Comparison of ENCODE assay signal across 8 cellular contexts in the genomic region with DNA sequence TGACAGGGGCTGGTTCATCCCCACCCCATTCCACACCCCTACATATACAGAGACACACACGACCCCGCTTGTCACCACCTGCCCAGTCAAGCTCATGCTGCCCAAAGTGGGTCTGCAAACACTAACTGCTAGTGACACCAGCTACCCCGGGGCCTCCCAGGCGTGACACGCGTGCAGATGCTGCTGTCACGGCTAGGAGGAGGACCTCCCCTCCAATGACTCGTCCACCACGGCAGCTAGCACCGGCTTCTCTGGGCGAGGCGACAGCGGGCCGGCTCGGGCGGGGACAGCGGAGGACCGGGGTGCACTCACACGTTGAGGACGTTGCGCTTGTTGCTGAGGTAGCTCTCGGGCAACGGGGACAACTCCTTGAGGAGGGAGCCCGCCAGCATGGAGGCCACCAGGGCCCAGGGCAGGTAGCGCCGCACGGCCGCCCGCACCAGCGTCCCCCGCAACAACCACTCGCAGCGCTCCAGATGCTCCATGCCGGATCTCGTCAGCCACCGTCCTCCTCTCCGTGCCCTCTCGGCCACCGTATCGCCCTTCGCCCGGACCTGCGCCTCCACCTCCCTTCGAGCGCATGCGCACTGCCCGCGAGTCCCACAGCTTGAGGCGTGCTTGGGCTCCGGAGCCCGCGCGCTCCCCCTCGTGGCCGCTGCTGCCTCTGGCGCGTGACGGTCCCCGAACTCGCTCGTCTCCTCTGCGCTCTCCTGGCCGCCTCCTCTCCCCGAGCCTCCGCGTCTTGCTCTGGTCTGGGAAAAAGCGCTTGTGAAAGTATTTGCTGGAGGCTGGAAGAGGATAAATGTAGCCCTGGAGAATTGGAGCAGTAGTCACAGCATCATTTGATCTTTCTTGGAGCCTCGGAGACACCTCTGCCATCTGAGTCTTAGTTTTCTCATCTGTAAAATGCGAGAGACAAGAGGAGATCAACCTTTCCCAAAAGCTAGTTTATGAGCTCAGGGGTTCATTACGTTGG. TPM values are rescaled to one million over a fixed set of nuclear protein-coding genes. Genes with fewer than 3 reads are reported as not detected.
A peak's percentile ranks its signal among the peaks of the same experiment; 100 is the strongest.
DNase-seq lines count a peak whose midpoint lies in the region; ATAC-seq and TF ChIP-seq lines count a peak whose summit lies in the region.

A gene with protein sequence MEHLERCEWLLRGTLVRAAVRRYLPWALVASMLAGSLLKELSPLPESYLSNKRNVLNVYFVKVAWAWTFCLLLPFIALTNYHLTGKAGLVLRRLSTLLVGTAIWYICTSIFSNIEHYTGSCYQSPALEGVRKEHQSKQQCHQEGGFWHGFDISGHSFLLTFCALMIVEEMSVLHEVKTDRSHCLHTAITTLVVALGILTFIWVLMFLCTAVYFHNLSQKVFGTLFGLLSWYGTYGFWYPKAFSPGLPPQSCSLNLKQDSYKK (minus strand): TSS at position 539 of the 976 bp plus-strand sequence. CDS start 54 bp downstream, at position 485.

- H3K36me3 Mint-ChIP-seq in type B pancreatic cell = no peaks in the 10 kb centered on the region

- 2 to 9% (median 2%) methylated on average over 9 to 70 of the region's 70 CpGs for whole genome bisulfite sequencing in adrenal gland, 4 donors
- WGBS in heart right ventricle, 2 donors = 1 to 2% methylated on average over 70 of the region's 70 CpGs

- H3K4me3 ChIP-seq in GM12875 (ENCODE audit: low read depth, low read length) = peak within 1 kb of the TSS; percentile 67
- peak within 1 kb of the TSS; percentile 67 to 95 (median 74) for H3K4me3 ChIP-seq in adrenal gland
- peak within 1 kb of the TSS; percentile 57 to 97 (median 79) for H3K4me3 ChIP-seq in heart right ventricle

- H3K4me1 Mint-ChIP-seq in type B pancreatic cell (ENCODE audit: unreplicated experiment) = peaks cover 9% of the 10 kb centered on the region

- H3K27ac ChIP-seq in adrenal gland (peak within 1 kb of the TSS; percentile 5 to 86 (median 67)), heart right ventricle (peak within 1 kb of the TSS; percentile 79 to 92 (median 86))

- peak within 1 kb of the TSS; percentile 86 for H3K27ac Mint-ChIP-seq in type B pancreatic cell

- ATAC-seq in HG02798 (IDR thresholded peaks at IDR 0.05; ENCODE audit: poor library complexity, unreplicated experiment) = peak; percentile 94
- peak; percentile 88 to 96 (median 92) for ATAC-seq in heart right ventricle

- H3K9me3 Mint-ChIP-seq in type B pancreatic cell = no peaks in the 10 kb centered on the region

- H3K4me1 ChIP-seq in adrenal gland (replicated peaks in 1 of 2) (peaks cover 13 to 17% of the 10 kb centered on the region in 2 donors), heart right ventricle (peaks cover 0 to 44% (median 20%) of the 10 kb centered on the region in 9 donors)

- intact Hi-C loops in adrenal gland (cut with DNase I) = loop anchor here (2.0 to 5.0 kb wide), 3 partner anchors 94 to 199 kb away; no protein-coding TSS in a partner anchor
- intact Hi-C loops in heart right ventricle (cut with DNase I) = loop anchor here (1.0 to 10.0 kb wide), 11 partner anchors 74 to 291 kb away; a partner anchor contains a TSS
- intact Hi-C loops in posterior cingulate gyrus (cut with DNase I) = loop anchor here (1.0 to 2.0 kb wide), 2 partner anchors 96 to 194 kb away; no protein-coding TSS in a partner anchor

- DNase-seq in NCI-H1417 treated with DMSO at 0.1 percent for 48 hours (lab: John Stamatoyannopoulos, UW) = peak; percentile 80
- DNase-seq in SW 1271 (lab: John Stamatoyannopoulos, UW) = peak; percentile 85 to 94
- peak; percentile 98 to 99 (median 99) for DNase-seq in adrenal gland
- peak; percentile 99 for DNase-seq in heart right ventricle
- peak; percentile 96 to 99 (median 98) for DNase-seq in posterior cingulate gyrus
- DNase-seq in type B pancreatic cell (ENCODE audit: extremely low spot score, unreplicated experiment) = peak; percentile 99

- TF ChIP-seq CTCF in GM12875 (IDR thresholded peaks at IDR 0.05; ENCODE audit: borderline replicate concordance, insufficient read depth, low read depth, low read length) (peak; percentile 98), adrenal gland (IDR thresholded peaks at IDR 0.05) (peak; percentile 91 to 98 (median 94)), heart right ventricle (IDR thresholded peaks at IDR 0.05) (peak; percentile 92 to 99 (median 97)), type B pancreatic cell (conservative IDR thresholded peaks at IDR 0.05) (peak; percentile 97)

- peak within 1 kb of the TSS; percentile 94 for H3K4me3 Mint-ChIP-seq in type B pancreatic cell

- no peaks in the 10 kb centered on the region for H3K27me3 ChIP-seq in adrenal gland
- no peaks in the 10 kb centered on the region for H3K27me3 ChIP-seq in heart right ventricle

- H3K27me3 Mint-ChIP-seq in type B pancreatic cell = peaks cover 4% of the 10 kb centered on the region

- H3K9me3 ChIP-seq in adrenal gland (replicated peaks in 1 of 3) = no peaks in the 10 kb centered on the region
- H3K9me3 ChIP-seq in heart right ventricle = no peaks in the 10 kb centered on the region

- TF ChIP-seq POLR2A in adrenal gland (IDR thresholded peaks at IDR 0.05) = peak in 1 of 2 donors; percentile 62

- H3K36me3 ChIP-seq in adrenal gland (replicated peaks in 1 of 2) (no peaks in the 10 kb centered on the region), heart right ventricle (peaks cover 0 to 13% (median 4%) of the 10 kb centered on the region in 9 donors)

RNA-seq across cellular contexts. Expression of the gene that starts here (rescaled TPM):
- total RNA-seq in adrenal gland (10 to 100 TPM; 14.5 to 33.4 (median 18.5) TPM), heart right ventricle (100 to 1,000 TPM in 8 of 10 donors, 10 to 100 TPM in 2; 94.4 to 182 (median 140) TPM), type B pancreatic cell (ENCODE audit: low replicate concordance) (5.7 and 7.1 TPM in 2 replicates)
- polyA plus RNA-seq in adrenal gland (10 to 100 TPM in 1 of 3 donors, 1 to 10 TPM in 2; 2.7 to 28.8 (median 4.3) TPM), heart right ventricle (10 to 100 TPM; 25.2 to 28.0 TPM)

Comparison
In these comparisons a context has a peak if more than half of its experiments do, and no peak if none do; other contexts are left out.
1. Peak in every context shown above with its lines: DNase-seq, ATAC-seq, H3K4me3 ChIP-seq and H3K27ac ChIP-seq.